ENCODE assay signal across 18 cellular contexts in the genomic region with DNA sequence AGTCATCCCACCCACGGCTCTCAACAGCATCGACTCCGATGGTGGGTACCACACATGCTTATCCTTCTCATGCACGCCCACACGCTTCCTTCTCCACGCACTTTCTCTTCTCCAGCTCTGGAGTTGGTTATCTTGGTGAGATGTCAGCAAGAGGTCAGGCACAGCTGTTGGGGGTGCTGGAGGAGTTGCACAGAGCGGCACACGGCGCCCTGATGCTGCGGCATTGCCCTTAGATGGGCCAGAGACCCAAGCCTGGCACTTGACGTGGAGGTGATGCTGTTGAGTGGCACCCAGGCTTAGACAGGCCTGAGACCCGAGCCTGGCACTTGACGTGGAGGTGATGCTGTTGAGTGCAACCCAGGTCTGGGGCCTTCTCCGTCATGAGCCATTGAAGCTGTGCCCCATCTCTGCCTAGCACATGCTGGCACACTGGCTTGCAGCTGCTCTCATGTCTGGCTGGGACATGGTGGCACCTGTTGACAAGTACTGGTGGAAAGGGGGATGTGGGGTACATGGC.
"Had no signal": no experiment of that assay in that cellular context is flagged by ENCODE, and none has a peak within 500 bp of the region (broad histone marks: within the 10 kb centered on the region; RNA-seq: fewer than 3 reads in every experiment).

No MANE protein-coding gene starts in this region.

- ATAC-seq: activated T-helper 17 cell treated with anti-CD3 and anti-CD28 coated beads, Interleukin-2, amount 50 U/mL, for 72 hours had no signal

- H3K4me1 ChIP-seq: neural progenitor cell had no signal

- H3K27me3 ChIP-seq: neural progenitor cell, ovary had no signal

- H3K9me3 ChIP-seq: ovary had no signal

- H3K27ac ChIP-seq: neural progenitor cell, ovary had no signal

- H3K4me1 Mint-ChIP-seq: brain, neural progenitor cell had no signal

- H3K27ac Mint-ChIP-seq: activated T-helper 17 cell treated with anti-CD3 and anti-CD28 coated beads, Interleukin-2, amount 50 U/mL, for 72 hours; brain; dendritic cell treated with granulocyte-macrophage colony-stimulating factor and Interleukin-4, amounts not matched to agents 40 ng/mL and 50 ng/mL, for 4 days; neural progenitor cell; T-helper 2 cell treated with Interferon-gamma antibody and Interleukin-4, amounts not matched to agents 5 μg/mL and 100 μg/mL, for 36 hours had no signal

- H3K9me3 Mint-ChIP-seq: activated B cell treated with CpG ODN at 0.5 μM for 24 hours; activated CD4-positive, alpha-beta T cell treated with anti-CD3 and anti-CD28 coated beads, Interleukin-2, amount 10 ng/mL, durations not matched to agents 7 days and 5 days; activated T-helper 17 cell treated with anti-CD3 and anti-CD28 coated beads, Interleukin-2, amount 50 U/mL, for 72 hours; brain; dendritic cell treated with granulocyte-macrophage colony-stimulating factor and Interleukin-4, amounts not matched to agents 40 ng/mL and 50 ng/mL, for 4 days; neural progenitor cell; T-helper 2 cell treated with Interferon-gamma antibody and Interleukin-4, amounts not matched to agents 5 μg/mL and 100 μg/mL, for 36 hours had no signal

- H3K27me3 Mint-ChIP-seq: activated B cell treated with CpG ODN at 0.5 μM for 24 hours; activated CD4-positive, alpha-beta T cell treated with anti-CD3 and anti-CD28 coated beads, Interleukin-2, amount 10 ng/mL, durations not matched to agents 7 days and 5 days; activated T-helper 17 cell treated with anti-CD3 and anti-CD28 coated beads, Interleukin-2, amount 50 U/mL, for 72 hours; brain; dendritic cell treated with granulocyte-macrophage colony-stimulating factor and Interleukin-4, amounts not matched to agents 40 ng/mL and 50 ng/mL, for 4 days had no signal

- H3K4me3 ChIP-seq: lung, neural progenitor cell, ovary had no signal

- H3K36me3 ChIP-seq: neural progenitor cell, ovary had no signal

- DNase-seq: activated CD4-positive, alpha-beta T cell treated with anti-CD3 and anti-CD28 coated beads, Interleukin-2, amount 10 ng/mL, durations not matched to agents 7 days and 5 days; activated naive CD4-positive, alpha-beta T cell treated with anti-CD3 and anti-CD28 coated beads, Interleukin-2, amount 50 U/mL, for 16 hours; cerebellar nuclear complex; effector memory CD4-positive, alpha-beta T cell; foreskin fibroblast; glutamatergic neuron; midbrain; stimulated activated CD4-positive, alpha-beta T cell treated with anti-CD3 and anti-CD28 coated beads, Interleukin-2, amount 100 ng/mL, for 48 hours; stimulated activated naive CD4-positive, alpha-beta T cell treated with Interleukin-2 at 50 U/mL for 16 hours; trophoblast cell had no signal

- H3K4me3 Mint-ChIP-seq: activated B cell treated with CpG ODN at 0.5 μM for 24 hours; activated CD4-positive, alpha-beta T cell treated with anti-CD3 and anti-CD28 coated beads, Interleukin-2, amount 10 ng/mL, durations not matched to agents 7 days and 5 days; activated T-helper 17 cell treated with anti-CD3 and anti-CD28 coated beads, Interleukin-2, amount 50 U/mL, for 72 hours; brain; dendritic cell treated with granulocyte-macrophage colony-stimulating factor and Interleukin-4, amounts not matched to agents 40 ng/mL and 50 ng/mL, for 4 days; neural progenitor cell; T-helper 2 cell treated with Interferon-gamma antibody and Interleukin-4, amounts not matched to agents 5 μg/mL and 100 μg/mL, for 36 hours had no signal
